ENCODE assay signal across 1 cellular context in the genomic region with DNA sequence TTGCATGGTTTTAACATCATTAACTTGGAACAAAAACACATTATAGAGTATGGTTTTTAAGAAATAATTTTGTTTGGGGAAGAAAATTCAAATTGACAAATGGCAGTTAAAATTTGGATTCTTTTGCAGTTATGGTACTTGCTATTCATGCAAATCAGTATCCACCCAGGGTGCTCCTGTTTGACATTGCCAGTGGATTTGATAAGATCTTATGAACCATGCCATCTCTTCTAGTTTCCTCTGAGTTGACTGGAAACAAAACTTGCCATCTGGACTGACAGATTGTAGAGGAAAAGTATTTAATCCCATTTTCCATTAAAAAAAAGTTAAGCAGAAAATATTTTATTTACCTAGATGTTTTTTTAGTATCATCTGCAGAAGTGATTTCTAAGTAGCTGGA.
TF ChIP-seq lines count a peak whose summit lies in the region.

No MANE protein-coding gene starts in this region.

TF ChIP-seq in SK-N-SH, 30 proteins besides CTCF, POLR2A, EP300 and RAD21 (continued from another document):
- TF ChIP-seq MEF2A (IDR thresholded peaks at IDR 0.05; ENCODE audit: borderline replicate concordance, low read depth) (no peak), POLR2AphosphoS5 (IDR thresholded peaks at IDR 0.05; ENCODE audit: low read depth, low read length) (no peak), ELF1 (IDR thresholded peaks at IDR 0.05) (no peak), GABPA (IDR thresholded peaks at IDR 0.05; ENCODE audit: low read depth) (no peak), MXI1 (IDR thresholded peaks at IDR 0.05; ENCODE audit: low read depth, low read length) (peak; percentile 52; the same call in 1 of the 2 replicates), FOXJ3 (CRISPR knock-in tag; IDR thresholded peaks at IDR 0.05) (no peak), SMC3 (IDR thresholded peaks at IDR 0.05; ENCODE audit: low read depth, low read length) (no peak)
- TF ChIP-seq, protein P1, sequence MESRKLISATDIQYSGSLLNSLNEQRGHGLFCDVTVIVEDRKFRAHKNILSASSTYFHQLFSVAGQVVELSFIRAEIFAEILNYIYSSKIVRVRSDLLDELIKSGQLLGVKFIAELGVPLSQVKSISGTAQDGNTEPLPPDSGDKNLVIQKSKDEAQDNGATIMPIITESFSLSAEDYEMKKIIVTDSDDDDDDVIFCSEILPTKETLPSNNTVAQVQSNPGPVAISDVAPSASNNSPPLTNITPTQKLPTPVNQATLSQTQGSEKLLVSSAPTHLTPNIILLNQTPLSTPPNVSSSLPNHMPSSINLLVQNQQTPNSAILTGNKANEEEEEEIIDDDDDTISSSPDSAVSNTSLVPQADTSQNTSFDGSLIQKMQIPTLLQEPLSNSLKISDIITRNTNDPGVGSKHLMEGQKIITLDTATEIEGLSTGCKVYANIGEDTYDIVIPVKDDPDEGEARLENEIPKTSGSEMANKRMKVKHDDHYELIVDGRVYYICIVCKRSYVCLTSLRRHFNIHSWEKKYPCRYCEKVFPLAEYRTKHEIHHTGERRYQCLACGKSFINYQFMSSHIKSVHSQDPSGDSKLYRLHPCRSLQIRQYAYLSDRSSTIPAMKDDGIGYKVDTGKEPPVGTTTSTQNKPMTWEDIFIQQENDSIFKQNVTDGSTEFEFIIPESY (IDR thresholded peaks at IDR 0.05; ENCODE audit: borderline replicate concordance, low read depth): no peak
- TF ChIP-seq, protein P2, sequence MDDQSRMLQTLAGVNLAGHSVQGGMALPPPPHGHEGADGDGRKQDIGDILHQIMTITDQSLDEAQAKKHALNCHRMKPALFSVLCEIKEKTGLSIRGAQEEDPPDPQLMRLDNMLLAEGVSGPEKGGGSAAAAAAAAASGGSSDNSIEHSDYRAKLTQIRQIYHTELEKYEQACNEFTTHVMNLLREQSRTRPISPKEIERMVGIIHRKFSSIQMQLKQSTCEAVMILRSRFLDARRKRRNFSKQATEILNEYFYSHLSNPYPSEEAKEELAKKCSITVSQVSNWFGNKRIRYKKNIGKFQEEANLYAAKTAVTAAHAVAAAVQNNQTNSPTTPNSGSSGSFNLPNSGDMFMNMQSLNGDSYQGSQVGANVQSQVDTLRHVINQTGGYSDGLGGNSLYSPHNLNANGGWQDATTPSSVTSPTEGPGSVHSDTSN (IDR thresholded peaks at IDR 0.05): no peak
